ENCODE assay signal across 8 cellular contexts in the genomic region with DNA sequence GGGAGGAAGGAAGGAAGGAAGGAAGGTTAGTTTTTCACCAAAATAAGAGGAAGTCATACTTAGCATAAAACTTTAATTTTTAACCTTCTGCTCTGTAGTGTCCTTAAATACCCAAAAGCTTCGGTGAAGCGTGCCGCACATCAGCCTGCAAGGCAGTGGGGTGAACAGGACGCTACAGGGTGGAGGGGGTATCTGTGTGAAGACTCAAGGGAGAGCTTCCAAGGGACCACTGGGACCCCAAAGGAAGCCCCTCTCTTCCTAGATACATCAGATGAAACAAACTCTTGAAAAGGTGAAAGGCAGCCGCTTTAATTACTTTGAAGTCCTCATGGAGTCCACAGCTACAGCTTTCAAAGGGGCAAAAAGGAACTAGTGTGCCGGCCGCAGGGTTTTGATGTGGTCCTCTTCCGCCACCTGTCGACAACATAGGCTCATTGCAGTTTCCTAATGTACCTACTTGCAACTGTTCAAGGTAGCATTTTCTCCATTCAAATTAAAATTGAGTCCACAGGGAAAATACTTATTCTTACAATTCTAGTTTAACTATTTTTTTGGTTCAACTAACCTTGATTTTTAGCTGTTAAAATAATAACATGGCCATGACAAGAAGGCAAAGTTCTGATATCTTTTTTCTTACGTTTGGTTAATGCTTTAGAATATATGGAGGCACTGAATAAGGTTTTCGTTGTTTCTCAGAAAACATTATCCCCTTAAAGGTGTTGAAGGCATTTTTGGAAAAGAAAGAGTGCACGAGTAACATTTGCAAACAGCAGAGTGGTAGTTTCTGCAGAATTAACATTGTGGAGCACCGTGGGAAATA.
A peak's percentile ranks its signal among the peaks of the same experiment; 100 is the strongest.
DNase-seq lines count a peak whose midpoint lies in the region; ATAC-seq lines count a peak whose summit lies in the region.

No MANE protein-coding gene starts in this region.

- ATAC-seq in GM18868 (IDR thresholded peaks at IDR 0.05; ENCODE audit: unreplicated experiment), result peak; percentile 86
- ATAC-seq in HG03196 (IDR thresholded peaks at IDR 0.05; ENCODE audit: unreplicated experiment), result peak; percentile 72

- DNase-seq in AG08395 (ENCODE audit: low spot score) (peak; percentile 74), NCI-H446 (lab: John Stamatoyannopoulos, UW) (peak; percentile 74 to 79), caudate nucleus (lab: John Stamatoyannopoulos, UW) (peak in 56 of 61 donors; percentile 3 to 92 (median 36)), kidney glomerular epithelial cell (lab: John Stamatoyannopoulos, UW) (peak; percentile 71)
- peak; percentile 45 to 73 (median 62) for DNase-seq in activated CD4-positive, CD25-positive, alpha-beta regulatory T cell (lab: John Stamatoyannopoulos, UW)
- peak; percentile 71 for DNase-seq in stimulated activated CD4-positive, alpha-beta T cell treated with anti-CD3 and anti-CD28 coated beads, Interleukin-4, amount 100 ng/mL, for 1 hour

- H3K27ac ChIP-seq in caudate nucleus (ENCODE audit: low read depth, low read length), result no peak overlapping the region
